In the genomic region with DNA sequence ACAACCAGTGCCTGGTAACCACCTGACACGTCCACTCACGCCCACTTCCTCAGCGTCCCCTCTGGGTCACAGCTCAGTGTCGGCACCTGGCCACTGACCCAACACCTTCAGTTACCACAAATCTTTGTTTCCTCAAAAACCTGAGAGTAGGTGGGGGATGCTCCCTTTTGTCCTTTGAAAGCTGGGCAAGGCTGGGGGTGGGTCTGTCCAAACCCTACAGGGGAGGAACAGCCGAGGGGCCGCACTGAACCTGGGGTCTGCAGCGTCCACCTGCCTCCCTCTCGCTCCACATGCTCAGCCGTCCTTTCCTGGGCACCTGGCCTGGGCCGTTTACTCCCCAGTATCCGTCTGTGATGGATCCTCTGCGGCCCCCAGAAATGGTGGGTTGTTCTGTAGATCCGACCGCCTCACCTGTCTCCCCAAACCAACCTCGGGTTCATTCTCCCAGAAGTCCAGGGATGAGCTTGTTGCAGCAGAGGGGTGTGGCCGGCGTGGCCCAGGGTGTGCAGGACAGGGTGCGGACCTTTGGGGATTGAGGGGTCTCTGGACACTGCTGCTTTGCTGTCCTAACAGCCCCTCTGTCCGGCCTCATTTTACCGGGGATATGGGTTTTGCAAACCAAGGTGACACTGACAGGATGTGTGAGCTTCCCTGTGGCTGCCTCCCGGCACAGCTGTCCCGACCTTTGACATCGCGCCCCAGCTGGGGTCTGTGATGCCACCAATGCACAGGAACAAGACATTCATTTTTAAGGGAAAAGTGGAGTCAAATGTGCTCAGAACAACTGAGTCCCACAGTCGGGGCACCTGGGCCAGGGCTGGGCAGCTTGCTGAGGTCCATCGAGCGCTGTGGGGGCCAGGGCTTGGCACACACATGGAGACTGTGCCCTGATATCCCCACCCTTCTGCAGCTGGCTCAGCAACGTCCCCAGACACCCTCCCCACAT, we compare ENCODE assay signal across 1 cellular context.
TF ChIP-seq lines count a peak whose summit lies in the region.

No MANE protein-coding gene starts in this region.

TF ChIP-seq in H1, 55 proteins besides CTCF, POLR2A, EP300 and RAD21:
- no peak for TF ChIP-seq SRF (IDR thresholded peaks at IDR 0.05; ENCODE audit: low read depth, low read length)
